ENCODE assay signal across 29 cellular contexts in genomic region chr7:152710134-152710404, GRCh38. TPM values are rescaled to one million over a fixed set of nuclear protein-coding genes. Genes with fewer than 3 reads are reported as not detected.
DNase-seq lines count a peak whose midpoint lies in the region; ATAC-seq, FAIRE-seq and TF ChIP-seq lines count a peak whose summit lies in the region.
"Had no signal": no experiment of that assay in that cellular context is flagged by ENCODE, and none has a peak within 500 bp of the region (broad histone marks: within the 10 kb centered on the region; RNA-seq: fewer than 3 reads in every experiment).

No MANE protein-coding gene starts in this region.

- no peak for TF ChIP-seq POLR2A in A549 (IDR thresholded peaks at IDR 0.05; ENCODE audit: low read length)

- CTCF ChIA-PET in A549 (lab: Yijun Ruan, JAX) = interaction anchor here (1.0 to 1.6 kb wide), 3 partner anchors 8 to 374 kb away, joined by 3 to 5 read pairs (median 3); no protein-coding TSS in a partner anchor
- CTCF ChIA-PET in HEK293 (lab: Yijun Ruan, JAX) = interaction anchor here (0.5 kb wide), 1 partner anchor 700 kb away, joined by 6 read pairs; no protein-coding TSS in a partner anchor

- H3K9me3 ChIP-seq in A549 (peaks cover 13% of the 10 kb centered on the region; the same call in 2 of the 3 replicates), HEK293 (ENCODE audit: control insufficient read depth, insufficient read depth, low read depth, low read length) (no peaks in the 10 kb centered on the region), neural progenitor cell (ENCODE audit: low read depth) (no peaks in the 10 kb centered on the region)
- H3K9me3 ChIP-seq: MG63 had no signal

- 82% methylated on average over 2 of the region's 2 CpGs for WGBS in A549 (ENCODE audit: missing lambda C conversion rate)

- H3K27me3 ChIP-seq in neural progenitor cell = no peaks in the 10 kb centered on the region
- H3K27me3 ChIP-seq: BLaER1 treated with 17β-estradiol and CSF1 and Interleukin-3, amounts not matched to agents 10 nM and 100 nM; MG63 had no signal

- TF ChIP-seq CTCF in A549 (IDR thresholded peaks at IDR 0.05) = no peak
- no peak for TF ChIP-seq CTCF in HEK293 (tag by site-specific recombination; IDR thresholded peaks at IDR 0.05)
- no peak for TF ChIP-seq CTCF in neural progenitor cell (IDR thresholded peaks at IDR 0.05)

- no peaks in the 10 kb centered on the region for H3F3A ChIP-seq in neural progenitor cell (ENCODE audit: low read depth)

- no peak overlapping the region for H3K4me3 Mint-ChIP-seq in neural progenitor cell
- H3K4me3 Mint-ChIP-seq: CD4-positive, alpha-beta T cell; GM23338; H9; T-cell had no signal

- H3K36me3 ChIP-seq in HEK293 (ENCODE audit: control insufficient read depth in 2 of 2, insufficient read depth in 1 of 2, low read length in 2 of 2) (no peaks in the 10 kb centered on the region), neural progenitor cell (no peaks in the 10 kb centered on the region)
- H3K36me3 ChIP-seq: BLaER1 treated with 17β-estradiol and CSF1 and Interleukin-3, amounts not matched to agents 10 nM and 100 nM; MG63 had no signal

- H3K79me2 ChIP-seq in neural progenitor cell (ENCODE audit: low read depth) = no peaks in the 10 kb centered on the region

- H3K27ac ChIP-seq in A549 (peak overlapping the region in 1 of 2 experiments; percentile 70; a peak in 3 of 6 replicates), HEK293 (ENCODE audit: extremely low read depth, low read depth, low read length) (no peak overlapping the region), neural progenitor cell (no peak overlapping the region)
- H3K27ac ChIP-seq: BLaER1 treated with 17β-estradiol and CSF1 and Interleukin-3, amounts not matched to agents 10 nM and 100 nM; RWPE1 had no signal

- peaks cover 2% of the 10 kb centered on the region for H3K9me3 Mint-ChIP-seq in neural progenitor cell

- DNase-seq in A549 (ENCODE audit: low read depth in 1 of 2, low spot score in 1 of 2) (no peak), NCI-H69 (lab: John Stamatoyannopoulos, UW) (peak; percentile 77), neural progenitor cell (ENCODE audit: low spot score) (no peak)
- DNase-seq: AML-193; CD4-positive, alpha-beta T cell; GDM1; H9; KG1; NCI-H1105 treated with DMSO at 0.1 percent for 48 hours; NCI-H1694; NCI-H2029 treated with DMSO at 0.1 percent for 48 hours; NCI-H2171; NCI-H524; NCI-H774; SHP77; T-cell had no signal

- H4K20me1 ChIP-seq in neural progenitor cell (ENCODE audit: low read depth) = no peaks in the 10 kb centered on the region
- H4K20me1 ChIP-seq: BLaER1 treated with 17β-estradiol and CSF1 and Interleukin-3, amounts not matched to agents 10 nM and 100 nM had no signal

- H2AFZ ChIP-seq in neural progenitor cell (replicated peaks) = no peak overlapping the region
- H2AFZ ChIP-seq: GM23338 had no signal

- no peak overlapping the region for H3K27ac Mint-ChIP-seq in neural progenitor cell
- H3K27ac Mint-ChIP-seq: CD4-positive, alpha-beta T cell; GM23338; T-cell had no signal

- H3K4me3 ChIP-seq in A549 (no peak overlapping the region), HEK293 (ENCODE audit: low read depth, low read length) (no peak overlapping the region), neural progenitor cell (no peak overlapping the region)
- H3K4me3 ChIP-seq: BLaER1 treated with 17β-estradiol and CSF1 and Interleukin-3, amounts not matched to agents 10 nM and 100 nM; GM23338; MG63 had no signal

- POLR2A ChIA-PET in A549 (lab: Yijun Ruan, JAX) (no interaction called here), HEK293 (lab: Yijun Ruan, JAX) (no interaction called here)

- no peak for TF ChIP-seq EP300 in A549 (IDR thresholded peaks at IDR 0.05)

- peaks cover 16% of the 10 kb centered on the region for H3K4me1 Mint-ChIP-seq in neural progenitor cell
- H3K4me1 Mint-ChIP-seq: GM23338 had no signal

- no peak for ATAC-seq in A549
- ATAC-seq in GM21515 (IDR thresholded peaks at IDR 0.05; ENCODE audit: unreplicated experiment) = no peak
- ATAC-seq in GM21529 (IDR thresholded peaks at IDR 0.05; ENCODE audit: unreplicated experiment) = no peak
- no peak for ATAC-seq in GM21786 (IDR thresholded peaks at IDR 0.05; ENCODE audit: unreplicated experiment)
- ATAC-seq: GM23338, Panc1, T-cell had no signal

- H3K36me3 Mint-ChIP-seq in neural progenitor cell = no peaks in the 10 kb centered on the region
- H3K36me3 Mint-ChIP-seq: T-cell had no signal

- no peak for TF ChIP-seq RAD21 in A549 (conservative IDR thresholded peaks at IDR 0.05 in 1 of 2, IDR thresholded peaks at IDR 0.05 in 1 of 2)

- H3K4me2 ChIP-seq in A549 (peak overlapping the region; percentile 50), neural progenitor cell (peak overlapping the region; percentile 19)
- H3K4me2 ChIP-seq: BLaER1 treated with 17β-estradiol and CSF1 and Interleukin-3, amounts not matched to agents 10 nM and 100 nM; GM23338 had no signal

- H3K27me3 Mint-ChIP-seq in neural progenitor cell (ENCODE audit: insufficient read depth, low read depth) = peaks cover 3% of the 10 kb centered on the region

- no peak for FAIRE-seq in A549 (lab: Jason Lieb, UNC)
- FAIRE-seq: A204.1, D721Med, GM12891, HTR-8/SVneo had no signal

- no peak overlapping the region for H3K9ac ChIP-seq in neural progenitor cell
- H3K9ac ChIP-seq: BLaER1 treated with 17β-estradiol and CSF1 and Interleukin-3, amounts not matched to agents 10 nM and 100 nM had no signal

- peaks cover 22% of the 10 kb centered on the region for H3K4me1 ChIP-seq in A549
- no peaks in the 10 kb centered on the region for H3K4me1 ChIP-seq in HEK293 (ENCODE audit: control insufficient read depth, insufficient read depth, low read length)
- H3K4me1 ChIP-seq in neural progenitor cell = peaks cover 14% of the 10 kb centered on the region

TF ChIP-seq in A549, 52 proteins besides CTCF, POLR2A, EP300 and RAD21 (continues in another document):
- no peak for TF ChIP-seq FOSL2 (IDR thresholded peaks at IDR 0.05)
- TF ChIP-seq FOSL2 (CRISPR knock-in tag; IDR thresholded peaks at IDR 0.05) = no peak
- no peak for TF ChIP-seq HDAC2 (IDR thresholded peaks at IDR 0.05)
- TF ChIP-seq MYC (IDR thresholded peaks at IDR 0.05; ENCODE audit: borderline replicate concordance, low read length) = no peak
- no peak for TF ChIP-seq BHLHE40 (IDR thresholded peaks at IDR 0.05; ENCODE audit: low read depth, low read length)
- TF ChIP-seq, protein P1, sequence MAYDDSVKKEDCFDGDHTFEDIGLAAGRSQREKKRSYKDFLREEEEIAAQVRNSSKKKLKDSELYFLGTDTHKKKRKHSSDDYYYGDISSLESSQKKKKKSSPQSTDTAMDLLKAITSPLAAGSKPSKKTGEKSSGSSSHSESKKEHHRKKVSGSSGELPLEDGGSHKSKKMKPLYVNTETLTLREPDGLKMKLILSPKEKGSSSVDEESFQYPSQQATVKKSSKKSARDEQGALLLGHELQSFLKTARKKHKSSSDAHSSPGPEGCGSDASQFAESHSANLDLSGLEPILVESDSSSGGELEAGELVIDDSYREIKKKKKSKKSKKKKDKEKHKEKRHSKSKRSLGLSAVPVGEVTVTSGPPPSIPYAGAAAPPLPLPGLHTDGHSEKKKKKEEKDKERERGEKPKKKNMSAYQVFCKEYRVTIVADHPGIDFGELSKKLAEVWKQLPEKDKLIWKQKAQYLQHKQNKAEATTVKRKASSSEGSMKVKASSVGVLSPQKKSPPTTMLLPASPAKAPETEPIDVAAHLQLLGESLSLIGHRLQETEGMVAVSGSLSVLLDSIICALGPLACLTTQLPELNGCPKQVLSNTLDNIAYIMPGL (CRISPR knock-in tag; IDR thresholded peaks at IDR 0.05; ENCODE audit: borderline replicate concordance) = no peak
- no peak for TF ChIP-seq ESRRA (IDR thresholded peaks at IDR 0.05; ENCODE audit: borderline replicate concordance, low read length)
- TF ChIP-seq CBX8 (IDR thresholded peaks at IDR 0.05) = no peak

TF ChIP-seq in HEK293, 187 proteins besides CTCF, POLR2A, EP300 and RAD21:
- TF ChIP-seq ZNF335 (tag by site-specific recombination; conservative IDR thresholded peaks at IDR 0.05) = peak; percentile 69
- TF ChIP-seq ZNF223 (tag by site-specific recombination; IDR thresholded peaks at IDR 0.05) = no peak
- TF ChIP-seq SCRT2 (tag by site-specific recombination; IDR thresholded peaks at IDR 0.05) = 0 out of 2 replicates have a peak, but pooled peaks have one; percentile 8

RNA-seq across cellular contexts. Expression of gene XRCC2, which starts 34.1 kb away (rescaled TPM):
- polyA plus RNA-seq in A549 (2011; rRNA removed) (10.1 and 13.1 TPM in 2 replicates), A549 (2017; fragmentation: RNase III; extraction: RNeasy Plus Mini Kit Qiagen cat#74134 plus additional on column Dnase treatment) (12.2 to 14.3 TPM (median 12.3 TPM) in 3 replicates)
- polyA plus RNA-seq in A549 (2012; cell fraction: cytosol; rRNA removed) = 5.0 and 5.1 TPM in 2 replicates
- 7.1 and 8.9 TPM in 2 replicates for polyA plus RNA-seq in A549 (2012; cell fraction: nucleus; rRNA removed)
- 4.1 and 4.4 TPM in 2 replicates for polyA minus RNA-seq in A549 (2011; rRNA and poly(A)+ RNA removed)
- total RNA-seq in neural progenitor cell (ENCODE audit: low replicate concordance) = 30.0 and 51.6 TPM in 2 replicates

RNA-seq across cellular contexts. Expression of gene ACTR3B, which starts 49.5 kb away (rescaled TPM):
- polyA plus RNA-seq in A549 (2011; rRNA removed) (12.3 and 13.6 TPM in 2 replicates), A549 (2017; fragmentation: RNase III; extraction: RNeasy Plus Mini Kit Qiagen cat#74134 plus additional on column Dnase treatment) (8.2 to 8.7 TPM (median 8.6 TPM) in 3 replicates)
- 10.0 and 10.7 TPM in 2 replicates for polyA plus RNA-seq in A549 (2012; cell fraction: cytosol; rRNA removed)
- polyA plus RNA-seq in A549 (2012; cell fraction: nucleus; rRNA removed) = 9.7 and 12.6 TPM in 2 replicates
- polyA minus RNA-seq in A549 (2011; rRNA and poly(A)+ RNA removed) = 6.9 and 8.6 TPM in 2 replicates
- total RNA-seq in neural progenitor cell (ENCODE audit: low replicate concordance) = 22.4 and 26.5 TPM in 2 replicates
